Comparison of ENCODE assay signal across 8 cellular contexts in genomic region chr16:56729736-56730662, GRCh38. TPM values are rescaled to one million over a fixed set of nuclear protein-coding genes. Genes with fewer than 3 reads are reported as not detected.
DNase-seq lines count a peak whose midpoint lies in the region; ATAC-seq, FAIRE-seq and TF ChIP-seq lines count a peak whose summit lies in the region.

Gene NUP93, plus strand, starts transcription at chr16:56730129. Its CDS starts 18,119 bp downstream, at chr16:56748248.

- peak within 1 kb of the TSS; percentile 24 for H2AFZ ChIP-seq in OCI-LY1 (ENCODE audit: low read length)
- H2AFZ ChIP-seq in endothelial cell of umbilical vein (ENCODE audit: low read depth, low read length): peak within 1 kb of the TSS; percentile 95

- POLR2A ChIA-PET in endothelial cell of umbilical vein (lab: Charles Lee): interaction anchor here (0.6 kb wide), 1 partner anchor 64 kb away, joined by 3 read pairs; no protein-coding TSS in a partner anchor

- peak; percentile 27; the same call in 1 of the 2 replicates for TF ChIP-seq CTCF in OCI-LY1 (IDR thresholded peaks at IDR 0.05; ENCODE audit: low read length)
- no peak for TF ChIP-seq CTCF in endothelial cell of umbilical vein (IDR thresholded peaks at IDR 0.05; ENCODE audit: extremely low read depth in 1 of 2, insufficient read depth in 1 of 2, low read depth in 1 of 2, low read length in 2 of 2)

- no peak within 1 kb of the TSS for H3K27ac ChIP-seq in OCI-LY1 (ENCODE audit: low read depth, low read length, poor library complexity, severe bottlenecking)
- H3K27ac ChIP-seq in endothelial cell of umbilical vein (ENCODE audit: insufficient read depth, low read depth, low read length): peak within 1 kb of the TSS; percentile 65

- H3K9ac ChIP-seq in OCI-LY1 (ENCODE audit: low read length) (peak within 1 kb of the TSS; percentile 71), endothelial cell of umbilical vein (replicated peaks; ENCODE audit: extremely low read depth, insufficient read depth, low read length) (peak within 1 kb of the TSS; percentile 91)

- peak within 1 kb of the TSS; percentile 99 for H3K4me2 ChIP-seq in OCI-LY1 (ENCODE audit: low read length)
- peak within 1 kb of the TSS; percentile 91 for H3K4me2 ChIP-seq in endothelial cell of umbilical vein (ENCODE audit: insufficient read depth, low read length)

- peak; percentile 82 for DNase-seq in Caki2 (ENCODE audit: low read depth)
- DNase-seq in HuH-7 (ENCODE audit: low spot score): peak; percentile 88
- DNase-seq in activated CD8-positive, alpha-beta memory T cell treated with anti-CD3 and anti-CD28 coated beads, Interleukin-2, amount 50 U/mL, for 4 hours: peak; percentile 88
- peak; percentile 92 for DNase-seq in endothelial cell of umbilical vein (ENCODE audit: low read depth, low spot score)
- DNase-seq in middle frontal gyrus (ENCODE audit: extremely low spot score, low spot score): peak; percentile 90
- DNase-seq in stimulated activated CD8-positive, alpha-beta memory T cell treated with anti-CD3 and anti-CD28 coated beads, Interleukin-2, amount 100 ng/mL, for 1 hour (ENCODE audit: low read depth in 2 of 2): peak; percentile 72 to 80

- H3K4me3 ChIP-seq in OCI-LY1 (ENCODE audit: low read depth, low read length, poor library complexity, severe bottlenecking) (peak within 1 kb of the TSS; percentile 73), endothelial cell of umbilical vein (replicated peaks in 1 of 3; ENCODE audit: insufficient read depth in 1 of 3, low read depth in 1 of 3, low read length in 3 of 3) (peak within 1 kb of the TSS; percentile 48 to 91 (median 70))

- BruUV-seq in endothelial cell of umbilical vein (replicated peaks; lab: Mats Ljungman, UMichigan): no TSS peak

- H4K20me1 ChIP-seq in OCI-LY1 (ENCODE audit: insufficient read depth, low read length) (no peaks in the 10 kb centered on the region), endothelial cell of umbilical vein (replicated peaks; ENCODE audit: control insufficient read depth, extremely low read depth, insufficient read depth, low read length) (no peaks in the 10 kb centered on the region)

- CTCF ChIA-PET in endothelial cell of umbilical vein (lab: Charles Lee): interaction anchor here (0.7 to 1.6 kb wide), 4 partner anchors 10 to 19 kb away, joined by 3 to 6 read pairs (median 4); no protein-coding TSS in a partner anchor

- ATAC-seq in GM21447 (IDR thresholded peaks at IDR 0.05; ENCODE audit: unreplicated experiment): peak; percentile 75

- H3K27me3 ChIP-seq in OCI-LY1 (ENCODE audit: insufficient read depth, low read length): no peaks in the 10 kb centered on the region
- H3K27me3 ChIP-seq in endothelial cell of umbilical vein (ENCODE audit: control insufficient read depth in 2 of 2, insufficient read depth in 2 of 2, low read length in 2 of 2): no peaks in the 10 kb centered on the region

- TF ChIP-seq POLR2A in endothelial cell of umbilical vein (IDR thresholded peaks at IDR 0.05; ENCODE audit: low read depth, low read length): peak; percentile 77

- no peaks in the 10 kb centered on the region for H3F3A ChIP-seq in OCI-LY1 (ENCODE audit: insufficient read depth, low read length)

- H3K36me3 ChIP-seq in OCI-LY1 (ENCODE audit: insufficient read depth, low read length) (peaks cover 7% of the 10 kb centered on the region; the same call in 1 of the 2 replicates), endothelial cell of umbilical vein (ENCODE audit: control insufficient read depth in 2 of 2, extremely low read depth in 1 of 2, insufficient read depth in 2 of 2, low read length in 2 of 2) (no peaks in the 10 kb centered on the region)

- dilution Hi-C loops in endothelial cell of umbilical vein (cut with MboI; ENCODE audit: extremely low pct_ligation_motif_present, low sequenced_read_pairs): no loop called here

- peaks cover 43% of the 10 kb centered on the region for H3K79me2 ChIP-seq in OCI-LY1 (ENCODE audit: insufficient read depth, low read length)
- H3K79me2 ChIP-seq in endothelial cell of umbilical vein (ENCODE audit: control insufficient read depth, insufficient read depth, low read length): peaks cover 48% of the 10 kb centered on the region

- intact Hi-C loops in endothelial cell of umbilical vein (cut with micrococcal nuclease): no loop called here

- H3K9me1 ChIP-seq in endothelial cell of umbilical vein (replicated peaks; ENCODE audit: control insufficient read depth, extremely low read depth, insufficient read depth, low read length): no peaks in the 10 kb centered on the region

- in situ Hi-C loops in Caki2 (cut with HindIII; ENCODE audit: low pct_unique_long_range_greater_than_20kb, low sequenced_read_pairs): no loop called here

- H3K4me1 ChIP-seq in OCI-LY1 (ENCODE audit: insufficient read depth, low read length, severe bottlenecking) (peaks cover 40% of the 10 kb centered on the region), endothelial cell of umbilical vein (ENCODE audit: control insufficient read depth, extremely low read depth, insufficient read depth, low read length) (peaks cover 21% of the 10 kb centered on the region)

- no peaks in the 10 kb centered on the region for H3K9me3 ChIP-seq in OCI-LY1 (ENCODE audit: low read length)
- no peaks in the 10 kb centered on the region for H3K9me3 ChIP-seq in endothelial cell of umbilical vein (replicated peaks; ENCODE audit: control insufficient read depth, insufficient read depth, low read length)

- peak; percentile 93 for FAIRE-seq in endothelial cell of umbilical vein (lab: Jason Lieb, UNC)

- no peaks in the 10 kb centered on the region for H3K9me2 ChIP-seq in OCI-LY1 (ENCODE audit: low read depth, low read length)

TF ChIP-seq in endothelial cell of umbilical vein, 7 proteins besides CTCF, POLR2A, EP300 and RAD21:
- TF ChIP-seq EZH2 (IDR thresholded peaks at IDR 0.05; ENCODE audit: borderline replicate concordance, low read depth, low read length, severe bottlenecking): no peak
- no peak for TF ChIP-seq GATA2 (IDR thresholded peaks at IDR 0.05; ENCODE audit: insufficient read depth, insufficient read length, low read depth, low read length)
- peak; percentile 80 for TF ChIP-seq POLR2AphosphoS5 (IDR thresholded peaks at IDR 0.05; ENCODE audit: insufficient read depth, low read depth, low read length)
- no peak for TF ChIP-seq JUN (IDR thresholded peaks at IDR 0.05; ENCODE audit: borderline replicate concordance, insufficient read depth, insufficient read length, low read depth)

RNA-seq across cellular contexts. Expression of gene NUP93, which starts in this region (rescaled TPM):
- 46.4 and 57.5 TPM in 2 replicates for total RNA-seq in Caki2 (2014; rRNA removed; shearing (Covaris generic); ENCODE audit: low replicate concordance)
- total RNA-seq in endothelial cell of umbilical vein: 111 and 124 TPM in 2 replicates
- polyA plus RNA-seq in endothelial cell of umbilical vein: 62.3 and 66.6 TPM in 2 replicates
- 58.6 and 86.9 TPM in 2 replicates for polyA plus RNA-seq in endothelial cell of umbilical vein (2011; cell fraction: cytosol; rRNA removed)
- 129 and 138 TPM in 2 replicates for polyA plus RNA-seq in endothelial cell of umbilical vein (2011; cell fraction: nucleus; rRNA removed)
- polyA plus RNA-seq in endothelial cell of umbilical vein (2012): 75.5 and 95.7 TPM in 2 replicates
- polyA minus RNA-seq in endothelial cell of umbilical vein: 105 and 119 TPM in 2 replicates
- polyA minus RNA-seq in endothelial cell of umbilical vein (2011; cell fraction: cytosol; rRNA and poly(A)+ RNA removed): 58.9 TPM
- 53.2 and 69.0 TPM in 2 replicates for polyA minus RNA-seq in endothelial cell of umbilical vein (2011; cell fraction: nucleus; rRNA and poly(A)+ RNA removed)
